ENCODE assay signal across 8 cellular contexts in genomic region chr6:52995079-52995912, GRCh38. TPM values are rescaled to one million over a fixed set of nuclear protein-coding genes. Genes with fewer than 3 reads are reported as not detected.
DNase-seq lines count a peak whose midpoint lies in the region; ATAC-seq and TF ChIP-seq lines count a peak whose summit lies in the region.
"Not testable (repeated sequence)": the region's sequence is repeated elsewhere in the genome, so short reads cannot be mapped to it uniquely, and the experiment has no call there.

GSTA4 (minus strand) TSS chr6:52995284; CDS start chr6:52994243, 1,041 bp downstream.

- peak; percentile 91 for ATAC-seq in DND-41 (ENCODE audit: insufficient read depth, low read depth)
- peak; percentile 90 for ATAC-seq in activated T-helper 17 cell treated with anti-CD3 and anti-CD28 coated beads, Interleukin-2, amount 50 U/mL, for 72 hours (replicated peaks)
- ATAC-seq in naive thymus-derived CD4-positive, alpha-beta T cell: peak; percentile 99
- ATAC-seq in stimulated activated naive B cell treated with anti-CD40 and anti-IgM and Interleukin-4, amounts not matched to agents 10 μg/mL and 1 μg/mL and 100 μg/mL, for 72 hours (replicated peaks): peak; percentile 96 to 97

- H3K4me2 ChIP-seq in DND-41 (ENCODE audit: insufficient read depth, low read length) (peak within 1 kb of the TSS; percentile 79), GM23248 (ENCODE audit: unreplicated experiment) (peak within 1 kb of the TSS; percentile 97), fibroblast of lung (ENCODE audit: extremely low read depth, insufficient read depth, low read length) (peak within 1 kb of the TSS; percentile 97)

- not testable (repeated sequence) for H3K9me2 ChIP-seq in GM23248 (ENCODE audit: insufficient read depth)

- peak within 1 kb of the TSS; percentile 96 for H2AFZ ChIP-seq in DND-41 (ENCODE audit: low read depth, low read length)
- H2AFZ ChIP-seq in GM23248: peak within 1 kb of the TSS; percentile 96
- H2AFZ ChIP-seq in fibroblast of lung (ENCODE audit: low read length): peak within 1 kb of the TSS; percentile 73

- TF ChIP-seq CTCF in DND-41 (IDR thresholded peaks at IDR 0.05; ENCODE audit: borderline replicate concordance, extremely low read depth, low read length, poor library complexity, severe bottlenecking) (peak; percentile 68), fibroblast of lung (conservative IDR thresholded peaks at IDR 0.05 in 1 of 2, IDR thresholded peaks at IDR 0.05 in 1 of 2; ENCODE audit: low read depth in 1 of 2, low read length in 2 of 2) (peak; percentile 86 to 87)

- not testable (repeated sequence) for H3K27me3 ChIP-seq in DND-41 (ENCODE audit: insufficient read depth, low read length, poor library complexity); GM23248 (replicated peaks; ENCODE audit: insufficient read depth); fibroblast of lung (ENCODE audit: control insufficient read depth, insufficient read depth, low read length); naive thymus-derived CD4-positive, alpha-beta T cell (ENCODE audit: control insufficient read depth in 2 of 2, insufficient read depth in 2 of 2, low read length in 2 of 2)

- H3K9me3 ChIP-seq in DND-41 (ENCODE audit: insufficient read depth, low read length, severe bottlenecking); GM23248 (ENCODE audit: low read depth); fibroblast of lung (ENCODE audit: control insufficient read depth, insufficient read depth, low read depth, low read length); naive thymus-derived CD4-positive, alpha-beta T cell (ENCODE audit: control insufficient read depth in 2 of 3, low read length in 3 of 3): not testable (repeated sequence)

- H3K4me3 ChIP-seq in DND-41 (ENCODE audit: low read depth in 1 of 2, low read length in 2 of 2) (peak within 1 kb of the TSS; percentile 75 to 87), GM23248 (peak within 1 kb of the TSS; percentile 93), fibroblast of lung (replicated peaks in 1 of 4; ENCODE audit: control extremely low read depth in 1 of 4, insufficient read depth in 1 of 4, low read depth in 3 of 4, low read length in 4 of 4) (peak within 1 kb of the TSS; percentile 68 to 92 (median 80))
- H3K4me3 ChIP-seq in naive thymus-derived CD4-positive, alpha-beta T cell (ENCODE audit: low read length): peak within 1 kb of the TSS; percentile 83

- H3F3A ChIP-seq in GM23248 (ENCODE audit: insufficient read depth): peaks cover 28% of the 10 kb centered on the region

- peak; percentile 89 for DNase-seq in DND-41
- peak; percentile 99 for DNase-seq in GM23248
- peak; percentile 85 to 92 for DNase-seq in Kasumi-1 (lab: John Stamatoyannopoulos, UW)
- DNase-seq in RKO (ENCODE audit: low spot score): peak; percentile 98
- DNase-seq in fibroblast of lung (ENCODE audit: low read depth in 2 of 2): peak; percentile 98 to 99
- DNase-seq in naive thymus-derived CD4-positive, alpha-beta T cell: peak; percentile 68 to 95 (median 93)
- peak; percentile 88 for DNase-seq in stimulated activated naive B cell treated with anti-CD40 and anti-IgM and Interleukin-4, amounts not matched to agents 10 μg/mL and 1 μg/mL and 100 μg/mL, for 72 hours

- H3K9me3 Mint-ChIP-seq in activated T-helper 17 cell treated with anti-CD3 and anti-CD28 coated beads, Interleukin-2, amount 50 U/mL, for 72 hours; stimulated activated naive B cell treated with anti-CD40 and anti-IgM and Interleukin-4, amounts not matched to agents 10 μg/mL and 1 μg/mL and 100 μg/mL, for 72 hours: not testable (repeated sequence)
- peaks cover 0 to 11% (median 0%) of the 10 kb centered on the region in 11 donors for H3K9me3 Mint-ChIP-seq in naive thymus-derived CD4-positive, alpha-beta T cell

- in situ Hi-C loops in GM23248 (cut with MboI): not testable (repeated sequence)

- H3K27ac Mint-ChIP-seq in activated T-helper 17 cell treated with anti-CD3 and anti-CD28 coated beads, Interleukin-2, amount 50 U/mL, for 72 hours: peak within 1 kb of the TSS; percentile 100
- peak within 1 kb of the TSS; percentile 97 to 100 (median 99) for H3K27ac Mint-ChIP-seq in naive thymus-derived CD4-positive, alpha-beta T cell
- H3K27ac Mint-ChIP-seq in stimulated activated naive B cell treated with anti-CD40 and anti-IgM and Interleukin-4, amounts not matched to agents 10 μg/mL and 1 μg/mL and 100 μg/mL, for 72 hours: peak within 1 kb of the TSS; percentile 100

- peaks cover 33% of the 10 kb centered on the region for H3K4me1 Mint-ChIP-seq in activated T-helper 17 cell treated with anti-CD3 and anti-CD28 coated beads, Interleukin-2, amount 50 U/mL, for 72 hours
- H3K4me1 Mint-ChIP-seq in naive thymus-derived CD4-positive, alpha-beta T cell: peaks cover 10 to 38% (median 29%) of the 10 kb centered on the region in 7 donors
- peaks cover 20 to 34% of the 10 kb centered on the region in 2 donors for H3K4me1 Mint-ChIP-seq in stimulated activated naive B cell treated with anti-CD40 and anti-IgM and Interleukin-4, amounts not matched to agents 10 μg/mL and 1 μg/mL and 100 μg/mL, for 72 hours

- H3K27ac ChIP-seq in DND-41 (ENCODE audit: low read length) (peak within 1 kb of the TSS; percentile 95), GM23248 (peak within 1 kb of the TSS; percentile 96), fibroblast of lung (ENCODE audit: insufficient read depth, low read length) (peak within 1 kb of the TSS; percentile 99)
- peak within 1 kb of the TSS; percentile 95 for H3K27ac ChIP-seq in naive thymus-derived CD4-positive, alpha-beta T cell (ENCODE audit: low read depth, low read length)

- WGBS in GM23248 (ENCODE audit: low coverage in 1 of 2, low lambda C conversion rate in 2 of 2, missing lambda C conversion rate in 2 of 2), 2 experiments: 4 to 11% methylated on average over 39 to 41 of the region's 41 CpGs

- H4K20me1 ChIP-seq in DND-41 (ENCODE audit: insufficient read depth, low read length); GM23248 (ENCODE audit: insufficient read depth); fibroblast of lung (ENCODE audit: control insufficient read depth, extremely low read depth, insufficient read depth, low read length): not testable (repeated sequence)

- H3K4me1 ChIP-seq in DND-41 (ENCODE audit: insufficient read depth, low read length): peaks cover 27% of the 10 kb centered on the region
- H3K4me1 ChIP-seq in GM23248 (ENCODE audit: insufficient read depth): peaks cover 31% of the 10 kb centered on the region
- not testable (repeated sequence) for H3K4me1 ChIP-seq in fibroblast of lung (ENCODE audit: control insufficient read depth, extremely low read depth, insufficient read depth, low read length); naive thymus-derived CD4-positive, alpha-beta T cell (ENCODE audit: control insufficient read depth in 2 of 2, insufficient read depth in 2 of 2, low read length in 2 of 2)

- POLR2A ChIA-PET in naive thymus-derived CD4-positive, alpha-beta T cell (lab: Charles Lee): interaction anchor here (0.6 to 1.7 kb wide), 6 partner anchors 9 to 710 kb away, joined by 3 to 9 read pairs (median 6); partner anchors contain the start of genes FBXO9 and MCM3

- peaks cover 27% of the 10 kb centered on the region for H3K36me3 Mint-ChIP-seq in activated T-helper 17 cell treated with anti-CD3 and anti-CD28 coated beads, Interleukin-2, amount 50 U/mL, for 72 hours (ENCODE audit: low read depth)
- H3K36me3 Mint-ChIP-seq in naive thymus-derived CD4-positive, alpha-beta T cell: not testable (repeated sequence)
- peaks cover 2 to 14% of the 10 kb centered on the region in 2 donors for H3K36me3 Mint-ChIP-seq in stimulated activated naive B cell treated with anti-CD40 and anti-IgM and Interleukin-4, amounts not matched to agents 10 μg/mL and 1 μg/mL and 100 μg/mL, for 72 hours

- CTCF ChIA-PET in naive thymus-derived CD4-positive, alpha-beta T cell (lab: Charles Lee): interaction anchor here (0.6 to 1.4 kb wide), 7 partner anchors 9 to 932 kb away, joined by 3 to 5 read pairs (median 3); partner anchors contain the start of gene FBXO9

- H3K27me3 Mint-ChIP-seq in activated T-helper 17 cell treated with anti-CD3 and anti-CD28 coated beads, Interleukin-2, amount 50 U/mL, for 72 hours; stimulated activated naive B cell treated with anti-CD40 and anti-IgM and Interleukin-4, amounts not matched to agents 10 μg/mL and 1 μg/mL and 100 μg/mL, for 72 hours: not testable (repeated sequence)
- peaks cover 0 to 10% (median 0%) of the 10 kb centered on the region in 5 donors for H3K27me3 Mint-ChIP-seq in naive thymus-derived CD4-positive, alpha-beta T cell

- H3K4me3 Mint-ChIP-seq in activated T-helper 17 cell treated with anti-CD3 and anti-CD28 coated beads, Interleukin-2, amount 50 U/mL, for 72 hours: peak within 1 kb of the TSS; percentile 95
- peak within 1 kb of the TSS; percentile 87 to 98 (median 94) for H3K4me3 Mint-ChIP-seq in naive thymus-derived CD4-positive, alpha-beta T cell
- H3K4me3 Mint-ChIP-seq in stimulated activated naive B cell treated with anti-CD40 and anti-IgM and Interleukin-4, amounts not matched to agents 10 μg/mL and 1 μg/mL and 100 μg/mL, for 72 hours: peak within 1 kb of the TSS; percentile 89 to 92

- not testable (repeated sequence) for H3K79me2 ChIP-seq in DND-41 (ENCODE audit: insufficient read depth, low read length); fibroblast of lung (ENCODE audit: control insufficient read depth, insufficient read depth, low read length)
- 0 out of 2 replicates have a peak, but pooled peaks cover 12% of the 10 kb centered on the region for H3K79me2 ChIP-seq in GM23248 (ENCODE audit: insufficient read depth)

- not testable (repeated sequence) for H3K36me3 ChIP-seq in DND-41 (ENCODE audit: insufficient read depth, low read length); GM23248 (ENCODE audit: low read depth); fibroblast of lung (ENCODE audit: control insufficient read depth, insufficient read depth, low read length); naive thymus-derived CD4-positive, alpha-beta T cell (ENCODE audit: control insufficient read depth in 2 of 3, insufficient read depth in 3 of 3, low read length in 3 of 3)

- H3K9ac ChIP-seq in DND-41 (ENCODE audit: low read depth, low read length) (peak within 1 kb of the TSS; percentile 72), GM23248 (peak within 1 kb of the TSS; percentile 93), fibroblast of lung (ENCODE audit: insufficient read depth, low read length) (peak within 1 kb of the TSS; percentile 84)

- intact Hi-C loops in naive thymus-derived CD4-positive, alpha-beta T cell (cut with micrococcal nuclease): loop anchor here (1.0 to 10.0 kb wide), 20 partner anchors 11 to 800 kb away; partner anchors contain the start of genes EFHC1 (in 2 of the 2), GCLC (in 2 of the 2), ELOVL5 (in 1 of the 2) and LRRC1 (in 1 of the 2)

RNA-seq across cellular contexts. Expression of gene GSTA4, which starts in this region (rescaled TPM):
- total RNA-seq in GM23248 (2014; rRNA removed; shearing (Covaris generic)): 26.5 and 28.6 TPM in 2 replicates
- polyA plus RNA-seq in GM23248 (2016; fragmentation: Nextera tagmentation; extraction: Ambion mirVana) (33.7 and 37.9 TPM in 2 replicates), fibroblast of lung (47.2 and 51.9 TPM in 2 replicates)
- total RNA-seq in activated T-helper 17 cell treated with anti-CD3 and anti-CD28 coated beads, Interleukin-2, amount 50 U/mL, for 72 hours: 1 to 10 TPM in 1 of 2 donors, under 1 TPM in 1; 0.56 to 5.2 TPM
- 44.9 and 54.0 TPM in 2 replicates for total RNA-seq in fibroblast of lung
- polyA plus RNA-seq in fibroblast of lung (2012): 26.5 and 29.3 TPM in 2 replicates
- polyA minus RNA-seq in fibroblast of lung (ENCODE audit: low replicate concordance): 2.2 and 4.1 TPM in 2 replicates
- total RNA-seq in naive thymus-derived CD4-positive, alpha-beta T cell: 1 to 10 TPM in 2 of 5 experiments, under 1 TPM in 2, not detected in 1; 0.34 to 3.3 (median 1.6) TPM
- under 1 TPM; 0.31 to 0.97 TPM for polyA plus RNA-seq in naive thymus-derived CD4-positive, alpha-beta T cell

Comparison
In these comparisons a context has a peak if more than half of its experiments do, and no peak if none do; other contexts are left out.
1. Peak in every context shown above with its lines: DNase-seq, ATAC-seq, H3K4me3 ChIP-seq and H3K27ac ChIP-seq.
2. RNA of gene GSTA4 (polyA plus RNA-seq): 26.5 to 51.9 TPM in fibroblast of lung and 33.7 to 37.9 TPM in GM23248; 0.31 to 0.97 TPM in naive thymus-derived CD4-positive, alpha-beta T cell; every median in the first group is over 10 times any median in the second.